ENCODE assay signal across 8 cellular contexts in the genomic region with DNA sequence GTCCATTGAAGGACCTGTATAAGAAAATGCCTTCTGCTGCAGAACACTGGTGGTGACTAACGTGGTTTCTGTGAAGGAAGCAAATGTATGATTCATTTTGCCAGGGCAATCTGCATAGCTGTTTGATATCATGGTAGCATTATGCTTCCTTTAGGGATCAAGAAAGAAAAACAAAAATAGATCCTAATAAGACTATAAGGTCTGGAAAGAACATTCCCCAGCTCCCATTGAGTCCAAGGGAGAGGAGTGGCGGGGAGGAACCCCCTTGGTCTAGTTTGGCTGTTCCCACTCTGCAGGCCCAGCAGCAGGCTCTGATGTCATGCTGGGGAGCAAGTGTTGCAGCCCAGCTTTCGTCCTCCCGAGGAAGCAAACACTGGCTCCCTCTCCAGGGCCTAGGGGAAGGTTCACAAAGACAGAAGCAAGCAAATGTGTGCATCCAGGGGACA.
DNase-seq lines count a peak whose midpoint lies in the region; ATAC-seq and TF ChIP-seq lines count a peak whose summit lies in the region.

No MANE protein-coding gene starts in this region.

- ATAC-seq in GM21381 (IDR thresholded peaks at IDR 0.05; ENCODE audit: unreplicated experiment): no peak
- no peak for ATAC-seq in HG03571 (IDR thresholded peaks at IDR 0.05; ENCODE audit: unreplicated experiment)

- H3K27me3 ChIP-seq in HUES64 (ENCODE audit: insufficient read depth, low read length) (no peaks in the 10 kb centered on the region), iPS DF 6.9 (ENCODE audit: control insufficient read depth, insufficient read depth, low read length) (no peaks in the 10 kb centered on the region), thyroid gland (no peaks in the 10 kb centered on the region)

- no peak overlapping the region for H3K4me3 ChIP-seq in AG09309 (ENCODE audit: control insufficient read depth, low read depth, low read length)
- no peak overlapping the region for H3K4me3 ChIP-seq in HUES64 (ENCODE audit: low read length)
- H3K4me3 ChIP-seq in iPS DF 6.9 (ENCODE audit: low read length): no peak overlapping the region
- H3K4me3 ChIP-seq in thyroid gland (replicated peaks in 1 of 3): no peak overlapping the region

- no peaks in the 10 kb centered on the region for H3K9me3 ChIP-seq in HUES64 (ENCODE audit: insufficient read depth, low read depth, low read length)
- no peaks in the 10 kb centered on the region for H3K9me3 ChIP-seq in iPS DF 6.9 (ENCODE audit: control insufficient read depth, insufficient read depth, low read length)
- no peaks in the 10 kb centered on the region for H3K9me3 ChIP-seq in thyroid gland

- intact Hi-C loops in thyroid gland (cut with DNase I): no loop called here

- no peak for TF ChIP-seq POLR2A in thyroid gland (IDR thresholded peaks at IDR 0.05)

- no peak overlapping the region for H3K9ac ChIP-seq in HUES64 (ENCODE audit: low read depth, low read length)

- H3K36me3 ChIP-seq in HUES64 (ENCODE audit: insufficient read depth, low read length): no peaks in the 10 kb centered on the region
- H3K36me3 ChIP-seq in iPS DF 6.9 (ENCODE audit: control insufficient read depth, insufficient read depth, low read length): no peaks in the 10 kb centered on the region
- no peaks in the 10 kb centered on the region for H3K36me3 ChIP-seq in thyroid gland

- H3K27ac ChIP-seq in HUES64 (ENCODE audit: low read depth, low read length) (peak overlapping the region; percentile 61), iPS DF 6.9 (ENCODE audit: low read length) (no peak overlapping the region), thyroid gland (no peak overlapping the region)

- TF ChIP-seq CTCF in AG09309 (IDR thresholded peaks at IDR 0.05; ENCODE audit: control insufficient read depth, insufficient read depth, low read depth, low read length, missing control alignments) (peak; percentile 24), thyroid gland (IDR thresholded peaks at IDR 0.05) (no peak)

- H3K4me1 ChIP-seq in HUES64 (ENCODE audit: insufficient read depth, low read length) (peaks cover 17% of the 10 kb centered on the region), iPS DF 6.9 (ENCODE audit: control insufficient read depth, insufficient read depth, low read length) (no peaks in the 10 kb centered on the region), thyroid gland (peaks cover 0 to 5% of the 10 kb centered on the region in 2 donors)

- 25% methylated on average over 4 of the region's 4 CpGs for WGBS in HUES64
- WGBS in iPS DF 6.9 (ENCODE audit: insufficient coverage, insufficient read length): no CpG with 5 or more reads among the region's 4 CpGs
- WGBS in thyroid gland, 2 donors: 63 to 67% methylated on average over 4 of the region's 4 CpGs

- no peak for DNase-seq in AG09309 (ENCODE audit: low read depth)
- DNase-seq in astrocyte of the hippocampus (ENCODE audit: low read depth, low spot score): peak; percentile 66
- peak; percentile 68 for DNase-seq in iPS DF 6.9 (ENCODE audit: low read depth, low spot score)
- DNase-seq in stimulated activated CD4-positive, alpha-beta T cell treated with anti-CD3 and anti-CD28 coated beads, Interleukin-1b, Interleukin-23, amount 100 ng/mL, for 48 hours: no peak
- DNase-seq in thyroid gland: no peak

Comparison
In these comparisons a context has a peak if more than half of its experiments do, and no peak if none do; other contexts are left out.
1. DNase-seq: peak in astrocyte of the hippocampus (single experiment) and iPS DF 6.9 (single experiment); none in AG09309 (single experiment), stimulated activated CD4-positive, alpha-beta T cell treated with anti-CD3 and anti-CD28 coated beads, Interleukin-1b, Interleukin-23, amount 100 ng/mL, for 48 hours (single experiment) and thyroid gland (0 of 2).